In the genomic region with DNA sequence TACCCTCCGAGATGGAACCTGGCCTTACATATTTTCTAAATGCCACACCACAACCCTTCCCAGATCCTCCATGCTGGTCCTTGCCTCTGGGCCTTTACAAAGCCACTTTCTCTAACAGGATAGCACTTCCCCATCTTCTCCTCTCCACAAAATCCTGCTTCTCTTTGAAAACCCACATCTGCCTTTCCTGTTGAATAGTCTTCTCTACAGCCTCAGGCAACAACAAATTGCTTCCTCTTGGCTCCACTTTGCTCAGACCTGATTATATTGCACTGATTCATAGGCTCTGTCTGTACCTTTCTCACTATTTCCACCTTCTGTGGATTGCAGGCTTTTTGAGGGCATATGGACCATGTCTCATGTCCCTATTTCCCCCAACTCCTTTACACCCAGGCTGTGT, we compare ENCODE assay signal across 15 cellular contexts.
A peak's percentile ranks its signal among the peaks of the same experiment; 100 is the strongest.
DNase-seq lines count a peak whose midpoint lies in the region; ATAC-seq, FAIRE-seq and TF ChIP-seq lines count a peak whose summit lies in the region.
"Had no signal": no experiment of that assay in that cellular context is flagged by ENCODE, and none has a peak within 500 bp of the region (broad histone marks: within the 10 kb centered on the region; RNA-seq: fewer than 3 reads in every experiment).

No MANE protein-coding gene starts in this region.

- DNase-seq in GM23248 (peak; percentile 4), bronchial epithelial cell (ENCODE audit: low read depth) (peak; percentile 51), foreskin keratinocyte (peak; percentile 17 to 52), smooth muscle cell (lab: John Stamatoyannopoulos, UW; ENCODE audit: unreplicated experiment) (no peak), GOT3 (lab: John Stamatoyannopoulos, UW) (no peak), psoas muscle (no peak)
- DNase-seq: C1 segment of cervical spinal cord; CD4-positive, alpha-beta memory T cell; DMS79; EL; GDM1 had no signal

- no peaks in the 10 kb centered on the region for H3K27me3 ChIP-seq in GM23248 (replicated peaks; ENCODE audit: insufficient read depth)
- no peaks in the 10 kb centered on the region for H3K27me3 ChIP-seq in bronchial epithelial cell (ENCODE audit: control insufficient read depth, insufficient read depth, low read length)
- no peaks in the 10 kb centered on the region for H3K27me3 ChIP-seq in foreskin keratinocyte
- H3K27me3 ChIP-seq in smooth muscle cell (ENCODE audit: low read depth): no peaks in the 10 kb centered on the region
- peaks cover 0 to 22% (median 0%) of the 10 kb centered on the region in 3 donors for H3K27me3 ChIP-seq in psoas muscle (ENCODE audit: insufficient read depth in 3 of 3, low read length in 2 of 3)

- H3F3A ChIP-seq in GM23248 (ENCODE audit: insufficient read depth): no peaks in the 10 kb centered on the region
- no peaks in the 10 kb centered on the region for H3F3A ChIP-seq in smooth muscle cell (ENCODE audit: low read depth)

- H3K9me2 ChIP-seq in GM23248 (ENCODE audit: insufficient read depth): no peaks in the 10 kb centered on the region

- H3K9me3 ChIP-seq in GM23248 (ENCODE audit: low read depth) (no peaks in the 10 kb centered on the region), smooth muscle cell (replicated peaks; ENCODE audit: low read depth) (no peaks in the 10 kb centered on the region), psoas muscle (no peaks in the 10 kb centered on the region)

- in situ Hi-C loops in GM23248 (cut with MboI): no loop called here

- H3K4me3 ChIP-seq in GM23248 (no peak overlapping the region), bronchial epithelial cell (ENCODE audit: low read depth, low read length) (no peak overlapping the region), smooth muscle cell (no peak overlapping the region), psoas muscle (no peak overlapping the region)

- H3K79me2 ChIP-seq in GM23248 (ENCODE audit: insufficient read depth) (no peaks in the 10 kb centered on the region), smooth muscle cell (ENCODE audit: low read depth) (no peaks in the 10 kb centered on the region)

- H4K20me1 ChIP-seq in GM23248 (ENCODE audit: insufficient read depth) (no peaks in the 10 kb centered on the region), smooth muscle cell (ENCODE audit: low read depth) (no peaks in the 10 kb centered on the region)

- TF ChIP-seq CTCF in bronchial epithelial cell (IDR thresholded peaks at IDR 0.05; ENCODE audit: insufficient read depth, low read length, severe bottlenecking): no peak
- no peak for TF ChIP-seq CTCF in foreskin keratinocyte (conservative IDR thresholded peaks at IDR 0.05)
- TF ChIP-seq CTCF in smooth muscle cell (IDR thresholded peaks at IDR 0.05; ENCODE audit: borderline replicate concordance, insufficient read depth, poor library complexity, severe bottlenecking): no peak
- no peak for TF ChIP-seq CTCF in psoas muscle (IDR thresholded peaks at IDR 0.05)

- H3K9ac ChIP-seq in GM23248 (no peak overlapping the region), smooth muscle cell (ENCODE audit: low read depth) (no peak overlapping the region)

- 69% methylated on average over 1 of the region's 1 CpG; no CpG with 5 or more reads in 1 of the 2 experiments for WGBS in GM23248 (ENCODE audit: low coverage in 1 of 2, low lambda C conversion rate in 2 of 2, missing lambda C conversion rate in 2 of 2), 2 experiments
- WGBS in smooth muscle cell (ENCODE audit: low lambda C conversion rate): 69% methylated on average over 1 of the region's 1 CpG
- WGBS in psoas muscle, 3 donors: 79 to 100% (median 87%) methylated on average over 1 of the region's 1 CpG

- ATAC-seq in foreskin keratinocyte (peak; percentile 41), psoas muscle (no peak), HG02885 (IDR thresholded peaks at IDR 0.05; ENCODE audit: poor library complexity, unreplicated experiment) (no peak)
- ATAC-seq: HCT116 had no signal

- H3K36me3 ChIP-seq in GM23248 (ENCODE audit: low read depth): no peaks in the 10 kb centered on the region
- H3K36me3 ChIP-seq in bronchial epithelial cell (ENCODE audit: control insufficient read depth, insufficient read depth, low read length): no peaks in the 10 kb centered on the region
- H3K36me3 ChIP-seq in smooth muscle cell (ENCODE audit: low read depth): no peaks in the 10 kb centered on the region
- H3K36me3 ChIP-seq in psoas muscle (ENCODE audit: insufficient read depth in 1 of 2, low read depth in 1 of 2): no peaks in the 10 kb centered on the region

- H3K4me1 ChIP-seq in GM23248 (ENCODE audit: insufficient read depth): no peaks in the 10 kb centered on the region
- no peaks in the 10 kb centered on the region for H3K4me1 ChIP-seq in foreskin keratinocyte
- H3K4me1 ChIP-seq in smooth muscle cell (ENCODE audit: low read depth): no peaks in the 10 kb centered on the region
- no peaks in the 10 kb centered on the region for H3K4me1 ChIP-seq in psoas muscle

- H3K4me2 ChIP-seq in GM23248 (ENCODE audit: unreplicated experiment) (no peak overlapping the region), smooth muscle cell (no peak overlapping the region)

- peak; percentile 28 for FAIRE-seq in bronchial epithelial cell (lab: Jason Lieb, UNC)
- FAIRE-seq: A204.1, H54 had no signal

- H3K27ac ChIP-seq in GM23248 (no peak overlapping the region), foreskin keratinocyte (no peak overlapping the region), smooth muscle cell (ENCODE audit: low read depth) (peak overlapping the region; percentile 9), psoas muscle (no peak overlapping the region)

- intact Hi-C loops in psoas muscle (cut with DNase I): no loop called here

- H2AFZ ChIP-seq in GM23248: no peak overlapping the region
- no peak overlapping the region for H2AFZ ChIP-seq in smooth muscle cell (ENCODE audit: low read depth)

Comparison
In these comparisons a context has a peak if more than half of its experiments do, and no peak if none do; other contexts are left out.
1. DNase-seq: peak in GM23248 (single experiment), bronchial epithelial cell (single experiment) and foreskin keratinocyte (2 of 2); none in smooth muscle cell (single experiment), GOT3 (single experiment) and psoas muscle (0 of 2).